Comparison of ENCODE assay signal across 1 cellular context in genomic region chr12:41288188-41288811, GRCh38.
A peak's percentile ranks its signal among the peaks of the same experiment; 100 is the strongest.
TF ChIP-seq lines count a peak whose summit lies in the region.

No MANE protein-coding gene starts in this region.

TF ChIP-seq in HEK293, 187 proteins besides CTCF, POLR2A, EP300 and RAD21 (continued from another document and continues in another):
- TF ChIP-seq ZIC2 (tag by site-specific recombination; IDR thresholded peaks at IDR 0.05) (peak; percentile 91), KLF10 (tag by site-specific recombination; IDR thresholded peaks at IDR 0.05) (peak; percentile 73), BCL6B (tag by site-specific recombination; IDR thresholded peaks at IDR 0.05) (peak; percentile 98), ZNF10 (tag by site-specific recombination; IDR thresholded peaks at IDR 0.05) (peak; percentile 75), YY1 (tag by site-specific recombination; IDR thresholded peaks at IDR 0.05) (no peak), ZNF692 (tag by site-specific recombination; IDR thresholded peaks at IDR 0.05) (peak; percentile 87), ZNF169 (tag by site-specific recombination; IDR thresholded peaks at IDR 0.05) (no peak), KLF9 (tag by site-specific recombination; IDR thresholded peaks at IDR 0.05; ENCODE audit: low read depth) (no peak), ZNF394 (tag by site-specific recombination; IDR thresholded peaks at IDR 0.05; ENCODE audit: borderline replicate concordance) (peak; percentile 64; the same call in 1 of the 2 replicates), ZNF792 (tag by site-specific recombination; IDR thresholded peaks at IDR 0.05) (no peak), ZSCAN30 (tag by site-specific recombination; IDR thresholded peaks at IDR 0.05) (peak; percentile 96), ZNF785 (tag by site-specific recombination; IDR thresholded peaks at IDR 0.05) (no peak), EGR2 (tag by site-specific recombination; IDR thresholded peaks at IDR 0.05; ENCODE audit: low read depth) (no peak), RBAK (tag by site-specific recombination; IDR thresholded peaks at IDR 0.05) (no peak), ZBTB8A (tag by site-specific recombination; IDR thresholded peaks at IDR 0.05) (peak; percentile 75), MEIS1 (CRISPR knock-in tag; IDR thresholded peaks at IDR 0.05; ENCODE audit: borderline replicate concordance) (0 out of 2 replicates have a peak, but pooled peaks have one; percentile 57), ZNF366 (tag by site-specific recombination; conservative IDR thresholded peaks at IDR 0.05) (peak; percentile 59), KLF8 (tag by site-specific recombination; IDR thresholded peaks at IDR 0.05) (peak; percentile 92), ZNF626 (tag by site-specific recombination; IDR thresholded peaks at IDR 0.05) (0 out of 2 replicates have a peak, but pooled peaks have one; percentile 26), ZNF23 (tag by site-specific recombination; IDR thresholded peaks at IDR 0.05; ENCODE audit: borderline replicate concordance) (no peak), ZNF341 (tag by site-specific recombination; IDR thresholded peaks at IDR 0.05; ENCODE audit: low read depth) (peak; percentile 22; the same call in 1 of the 2 replicates), ZNF585B (tag by site-specific recombination; IDR thresholded peaks at IDR 0.05) (no peak), KLF1 (tag by site-specific recombination; IDR thresholded peaks at IDR 0.05) (peak; percentile 76), ZNF133 (tag by site-specific recombination; IDR thresholded peaks at IDR 0.05) (no peak), ZNF223 (tag by site-specific recombination; IDR thresholded peaks at IDR 0.05) (no peak), ZNF184 (tag by site-specific recombination; IDR thresholded peaks at IDR 0.05) (0 out of 2 replicates have a peak, but pooled peaks have one; percentile 15), ZNF555 (tag by site-specific recombination; conservative IDR thresholded peaks at IDR 0.05) (no peak), SP3 (tag by site-specific recombination; IDR thresholded peaks at IDR 0.05) (no peak), ZNF280D (tag by site-specific recombination; IDR thresholded peaks at IDR 0.05) (no peak), PATZ1 (tag by site-specific recombination; IDR thresholded peaks at IDR 0.05) (peak; percentile 61; the same call in 1 of the 2 replicates), ZNF530 (tag by site-specific recombination; IDR thresholded peaks at IDR 0.05; ENCODE audit: low read depth) (no peak), ZNF610 (tag by site-specific recombination; IDR thresholded peaks at IDR 0.05; ENCODE audit: borderline replicate concordance) (peak; percentile 91), ZBTB49 (tag by site-specific recombination; IDR thresholded peaks at IDR 0.05; ENCODE audit: low read depth) (peak; percentile 81; the same call in 1 of the 2 replicates), ZNF623 (tag by site-specific recombination; IDR thresholded peaks at IDR 0.05) (no peak), ZNF449 (tag by site-specific recombination; IDR thresholded peaks at IDR 0.05) (no peak; the same call in none of the 2 replicates), ZNF37A (tag by site-specific recombination; IDR thresholded peaks at IDR 0.05) (no peak), FEZF1 (tag by site-specific recombination; IDR thresholded peaks at IDR 0.05) (peak; percentile 99), ZNF416 (tag by site-specific recombination; IDR thresholded peaks at IDR 0.05) (no peak), ZNF335 (tag by site-specific recombination; conservative IDR thresholded peaks at IDR 0.05) (0 out of 2 replicates have a peak, but pooled peaks have one; percentile 49), SP7 (tag by site-specific recombination; IDR thresholded peaks at IDR 0.05) (peak; percentile 90), ZSCAN4 (tag by site-specific recombination; IDR thresholded peaks at IDR 0.05) (peak; percentile 71), HIC1 (tag by site-specific recombination; IDR thresholded peaks at IDR 0.05) (no peak), ZNF148 (tag by site-specific recombination; IDR thresholded peaks at IDR 0.05; ENCODE audit: borderline replicate concordance) (no peak), ZNF146 (tag by site-specific recombination; IDR thresholded peaks at IDR 0.05) (peak; percentile 60; the same call in 1 of the 2 replicates), ZNF16 (tag by site-specific recombination; IDR thresholded peaks at IDR 0.05; ENCODE audit: low read depth) (no peak), ZNF48 (tag by site-specific recombination; IDR thresholded peaks at IDR 0.05) (no peak), ZBTB20 (tag by site-specific recombination; IDR thresholded peaks at IDR 0.05) (peak; percentile 17; the same call in 1 of the 2 replicates), ZNF629 (tag by site-specific recombination; IDR thresholded peaks at IDR 0.05) (peak; percentile 90), ZNF214 (tag by site-specific recombination; IDR thresholded peaks at IDR 0.05; ENCODE audit: borderline replicate concordance) (no peak), IKZF3 (tag by site-specific recombination; IDR thresholded peaks at IDR 0.05) (peak; percentile 99)
